17 cellular contexts compared by ENCODE assay signal in the genomic region with DNA sequence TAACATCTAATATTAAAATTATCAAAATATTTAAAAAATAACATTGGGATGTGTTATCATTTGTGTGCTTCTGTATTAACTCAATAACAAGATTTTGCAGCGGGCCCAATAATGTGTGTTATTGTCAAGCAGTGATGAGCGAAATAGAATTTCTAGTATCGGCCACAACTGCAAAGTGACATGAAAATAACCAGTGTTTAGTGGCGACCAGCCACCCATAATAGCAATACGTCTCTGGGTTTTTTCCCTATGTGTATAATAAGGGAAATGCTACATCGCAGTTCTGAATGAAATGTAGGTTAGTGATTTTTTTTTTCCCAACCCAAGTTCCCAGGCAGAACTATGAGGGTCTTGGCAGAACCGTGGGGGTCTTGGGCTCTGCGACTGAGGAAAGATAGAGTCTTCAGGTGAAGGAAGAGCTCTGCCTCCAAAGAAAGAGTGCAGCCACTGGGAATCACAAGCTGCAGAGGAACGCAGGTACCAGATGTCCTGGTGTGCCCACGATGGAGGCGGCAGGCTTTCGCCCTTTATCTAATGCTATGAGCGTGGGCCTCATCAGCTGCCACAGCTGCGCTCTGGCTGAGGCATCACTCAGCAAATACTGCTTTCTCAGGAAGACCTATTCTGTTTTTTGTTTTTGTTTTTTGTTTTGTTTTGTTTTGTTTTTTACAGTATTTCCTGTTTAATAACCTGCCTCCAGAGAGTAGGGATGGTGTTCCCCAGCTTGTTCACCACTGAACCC.
DNase-seq lines count a peak whose midpoint lies in the region; ATAC-seq, FAIRE-seq and TF ChIP-seq lines count a peak whose summit lies in the region.
"Had no signal": no experiment of that assay in that cellular context is flagged by ENCODE, and none has a peak within 500 bp of the region (broad histone marks: within the 10 kb centered on the region; RNA-seq: fewer than 3 reads in every experiment).

No MANE protein-coding gene starts in this region.

- peaks cover 17% of the 10 kb centered on the region; the same call in 1 of the 2 replicates for H3F3A ChIP-seq in GM23248 (ENCODE audit: insufficient read depth)

- H4K20me1 ChIP-seq in GM23248 (ENCODE audit: insufficient read depth), result no peaks in the 10 kb centered on the region
- no peaks in the 10 kb centered on the region for H4K20me1 ChIP-seq in astrocyte (ENCODE audit: insufficient read depth, low read length)

- H3K27me3 Mint-ChIP-seq in astrocyte (ENCODE audit: low read depth, unreplicated experiment), result peaks cover 8% of the 10 kb centered on the region

- no peak overlapping the region for H3K27ac Mint-ChIP-seq in astrocyte (ENCODE audit: unreplicated experiment)
- H3K27ac Mint-ChIP-seq: activated CD4-positive, alpha-beta T cell treated with anti-CD3 and anti-CD28 coated beads, Interleukin-2, amount 10 ng/mL, durations not matched to agents 7 days and 5 days; activated naive CD8-positive, alpha-beta T cell; nephron progenitor cell had no signal

- H3K9me3 ChIP-seq in GM23248 (ENCODE audit: low read depth) (no peaks in the 10 kb centered on the region), astrocyte (ENCODE audit: insufficient read depth, low read depth, low read length) (no peaks in the 10 kb centered on the region), left lung (peaks cover 0 to 5% of the 10 kb centered on the region in 2 donors), testis (no peaks in the 10 kb centered on the region)

- H3K4me1 ChIP-seq in GM23248 (ENCODE audit: insufficient read depth), result no peaks in the 10 kb centered on the region
- H3K4me1 ChIP-seq in astrocyte (ENCODE audit: insufficient read depth, low read length), result no peaks in the 10 kb centered on the region
- H3K4me1 ChIP-seq in left lung, result no peaks in the 10 kb centered on the region
- no peaks in the 10 kb centered on the region for H3K4me1 ChIP-seq in testis

- ATAC-seq in left lung (no peak), GM21381 (IDR thresholded peaks at IDR 0.05; ENCODE audit: unreplicated experiment) (no peak), GM21786 (IDR thresholded peaks at IDR 0.05; ENCODE audit: unreplicated experiment) (no peak)

- peaks cover 2% of the 10 kb centered on the region for H3K36me3 Mint-ChIP-seq in astrocyte (ENCODE audit: low read depth, unreplicated experiment)
- H3K36me3 Mint-ChIP-seq: activated naive CD8-positive, alpha-beta T cell; IgD-negative memory B cell had no signal

- intact Hi-C loops in left lung (cut with DNase I), result no loop called here
- intact Hi-C loops in testis (cut with DNase I; ENCODE audit: low total_unique reads), result no loop called here

- no peak overlapping the region; the same call in 1 of the 2 replicates for H2AFZ ChIP-seq in GM23248
- no peak overlapping the region for H2AFZ ChIP-seq in astrocyte (ENCODE audit: low read depth, low read length)

- peaks cover 1% of the 10 kb centered on the region for H3K9me3 Mint-ChIP-seq in astrocyte (ENCODE audit: unreplicated experiment)
- H3K9me3 Mint-ChIP-seq: central memory CD8-positive, alpha-beta T cell had no signal

- peak overlapping the region; percentile 76 for H3K4me3 ChIP-seq in GM23248
- no peak overlapping the region for H3K4me3 ChIP-seq in astrocyte (ENCODE audit: insufficient read depth, low read depth, low read length)
- H3K4me3 ChIP-seq in left lung, result peak overlapping the region; percentile 9 to 31
- peak overlapping the region; percentile 31 to 51 for H3K4me3 ChIP-seq in testis
- H3K4me3 ChIP-seq: SJCRH30 had no signal

- no peak overlapping the region for H3K9ac ChIP-seq in GM23248
- H3K9ac ChIP-seq in astrocyte (ENCODE audit: low read length), result no peak overlapping the region

- FAIRE-seq in astrocyte (lab: Jason Lieb, UNC), result no peak

- DNase-seq in GM23248, result no peak
- no peak for DNase-seq in astrocyte (ENCODE audit: low read depth)
- DNase-seq in left lung, result no peak
- no peak for DNase-seq in testis
- DNase-seq in UCSD-AML1 (lab: John Stamatoyannopoulos, UW; ENCODE audit: unreplicated experiment), result no peak
- DNase-seq: activated T-cell treated with anti-CD3 and anti-CD28 coated beads, Interleukin-2, amount 50 U/mL, for 1 hour; foreskin keratinocyte; MV-4-11; SJCRH30; T-helper 9 cell had no signal

- 84 to 86% methylated on average over 14 of the region's 14 CpGs for WGBS in GM23248 (ENCODE audit: low coverage in 1 of 2, low lambda C conversion rate in 2 of 2, missing lambda C conversion rate in 2 of 2), 2 experiments
- WGBS in testis, 2 donors, result 41 to 46% methylated on average over 14 of the region's 14 CpGs

- H3K36me3 ChIP-seq in GM23248 (ENCODE audit: low read depth) (no peaks in the 10 kb centered on the region), astrocyte (ENCODE audit: insufficient read depth, low read length) (no peaks in the 10 kb centered on the region), left lung (no peaks in the 10 kb centered on the region), testis (ENCODE audit: low read depth, missing control alignments) (no peaks in the 10 kb centered on the region)
- H3K36me3 ChIP-seq: SJCRH30 had no signal

- in situ Hi-C loops in GM23248 (cut with MboI), result no loop called here

- no peak for TF ChIP-seq CTCF in astrocyte (IDR thresholded peaks at IDR 0.05; ENCODE audit: insufficient read depth, low read depth, low read length)
- no peak for TF ChIP-seq CTCF in left lung (IDR thresholded peaks at IDR 0.05)
- TF ChIP-seq CTCF in testis (IDR thresholded peaks at IDR 0.05), result no peak

- no peak overlapping the region for H3K4me3 Mint-ChIP-seq in astrocyte (ENCODE audit: unreplicated experiment)
- H3K4me3 Mint-ChIP-seq: central memory CD8-positive, alpha-beta T cell had no signal

- H3K4me1 Mint-ChIP-seq in astrocyte (ENCODE audit: low read depth, unreplicated experiment), result peaks cover 6% of the 10 kb centered on the region
- H3K4me1 Mint-ChIP-seq: central memory CD8-positive, alpha-beta T cell had no signal

- H3K4me2 ChIP-seq in GM23248 (ENCODE audit: unreplicated experiment) (peak overlapping the region; percentile 54), astrocyte (ENCODE audit: low read length) (peak overlapping the region; percentile 84)

- no peak for TF ChIP-seq POLR2A in testis (IDR thresholded peaks at IDR 0.05)

- H3K27me3 ChIP-seq in GM23248 (replicated peaks; ENCODE audit: insufficient read depth) (no peaks in the 10 kb centered on the region), astrocyte (ENCODE audit: insufficient read depth, low read length) (peaks cover 3% of the 10 kb centered on the region), left lung (peaks cover 0 to 20% of the 10 kb centered on the region in 2 donors), testis (no peaks in the 10 kb centered on the region)
- H3K27me3 ChIP-seq: foreskin keratinocyte, SJCRH30 had no signal

- H3K9me2 ChIP-seq in GM23248 (ENCODE audit: insufficient read depth), result no peaks in the 10 kb centered on the region

- H3K79me2 ChIP-seq in GM23248 (ENCODE audit: insufficient read depth) (no peaks in the 10 kb centered on the region), astrocyte (ENCODE audit: insufficient read depth, low read length) (no peaks in the 10 kb centered on the region)

- H3K27ac ChIP-seq in GM23248 (no peak overlapping the region), astrocyte (ENCODE audit: low read depth, low read length) (no peak overlapping the region), left lung (no peak overlapping the region), testis (peak overlapping the region in 1 of 2 donors; percentile 73)
- H3K27ac ChIP-seq: foreskin keratinocyte, SJCRH30 had no signal
